Comparison of ENCODE assay signal across 22 cellular contexts in genomic region chr12:79326663-79327062, GRCh38.
DNase-seq lines count a peak whose midpoint lies in the region; ATAC-seq and TF ChIP-seq lines count a peak whose summit lies in the region.
"Had no signal": no experiment of that assay in that cellular context is flagged by ENCODE, and none has a peak within 500 bp of the region (broad histone marks: within the 10 kb centered on the region; RNA-seq: fewer than 3 reads in every experiment).

No MANE protein-coding gene starts in this region.

- no peaks in the 10 kb centered on the region for H3K9me3 ChIP-seq in osteoblast (ENCODE audit: low read depth, low read length)
- H3K9me3 ChIP-seq in tibial artery: no peaks in the 10 kb centered on the region
- H3K9me3 ChIP-seq: MG63, SJCRH30 had no signal

- H4K20me1 ChIP-seq in osteoblast (ENCODE audit: insufficient read depth, low read length): no peaks in the 10 kb centered on the region

- H3K79me2 ChIP-seq in osteoblast (ENCODE audit: insufficient read depth, low read length): no peaks in the 10 kb centered on the region

- DNase-seq in DMS79 treated with DMSO at 0.1 percent for 48 hours (lab: John Stamatoyannopoulos, UW) (peak; percentile 21), DMS79 (lab: John Stamatoyannopoulos, UW) (no peak), HCEC 1CT (peak; percentile 7), foreskin keratinocyte (no peak), neural crest cell (ENCODE audit: low read depth, low spot score) (no peak), osteoblast (ENCODE audit: insufficient read length, low spot score, missing footprints) (no peak), tibial artery (no peak)
- no peak for DNase-seq in activated CD8-positive, alpha-beta memory T cell treated with anti-CD3 and anti-CD28 coated beads, Interleukin-2, amount 50 U/mL, for 48 hours
- DNase-seq: 8988T; AML-193; CD8-positive, alpha-beta T cell; DND-41; H7; Karpas-422; MG63; NCI-H1436 treated with DMSO at 0.1 percent for 48 hours; NCI-H1930; NCI-H226; NCI-H774; NK-92 treated with Interleukin-12 subunit alpha and Interleukin-12 subunit beta, amount 100 ng/mL, for 24 hours; T-helper 1 cell had no signal

- no peak overlapping the region for H3K4me3 ChIP-seq in osteoblast (ENCODE audit: insufficient read depth, low read length)
- H3K4me3 ChIP-seq in tibial artery: no peak overlapping the region
- H3K4me3 ChIP-seq: MG63, SJCRH30 had no signal

- H2AFZ ChIP-seq in osteoblast (ENCODE audit: low read length): no peak overlapping the region

- H3K4me1 ChIP-seq in foreskin keratinocyte: no peaks in the 10 kb centered on the region
- H3K4me1 ChIP-seq in osteoblast (ENCODE audit: insufficient read depth, low read length): no peaks in the 10 kb centered on the region
- no peaks in the 10 kb centered on the region for H3K4me1 ChIP-seq in tibial artery
- H3K4me1 ChIP-seq: SJCRH30 had no signal

- no peak overlapping the region for H3K4me2 ChIP-seq in osteoblast (ENCODE audit: insufficient read depth, low read length)

- H3K27me3 ChIP-seq in foreskin keratinocyte: no peaks in the 10 kb centered on the region
- H3K27me3 ChIP-seq in osteoblast (ENCODE audit: insufficient read depth, low read length): no peaks in the 10 kb centered on the region
- H3K27me3 ChIP-seq in tibial artery: no peaks in the 10 kb centered on the region
- H3K27me3 ChIP-seq: MG63, SJCRH30 had no signal

- TF ChIP-seq CTCF in foreskin keratinocyte (conservative IDR thresholded peaks at IDR 0.05) (no peak), neural crest cell (conservative IDR thresholded peaks at IDR 0.05) (no peak), osteoblast (IDR thresholded peaks at IDR 0.05; ENCODE audit: extremely low read depth, low read depth, low read length) (no peak), tibial artery (IDR thresholded peaks at IDR 0.05) (no peak)

- H3K27ac ChIP-seq in foreskin keratinocyte (no peak overlapping the region), osteoblast (ENCODE audit: low read depth, low read length) (no peak overlapping the region), tibial artery (no peak overlapping the region)
- H3K27ac ChIP-seq: SJCRH30 had no signal

- no peaks in the 10 kb centered on the region for H3K4me1 Mint-ChIP-seq in neural crest cell

- H3K4me3 Mint-ChIP-seq in neural crest cell: no peak overlapping the region
- H3K4me3 Mint-ChIP-seq: CD8-positive, alpha-beta T cell had no signal

- no peaks in the 10 kb centered on the region for H3K27me3 Mint-ChIP-seq in neural crest cell (ENCODE audit: low read depth)

- no peaks in the 10 kb centered on the region for H3K9me3 Mint-ChIP-seq in neural crest cell
- H3K9me3 Mint-ChIP-seq: CD8-positive, alpha-beta T cell had no signal

- ATAC-seq in foreskin keratinocyte: peak; percentile 18
- ATAC-seq: CD8-positive, alpha-beta T cell had no signal

- intact Hi-C loops in tibial artery (cut with DNase I; ENCODE audit: low total_unique reads): no loop called here

- H3K36me3 Mint-ChIP-seq in neural crest cell (ENCODE audit: low read depth): peaks cover 2% of the 10 kb centered on the region
- H3K36me3 Mint-ChIP-seq: CD8-positive, alpha-beta T cell had no signal

- H3K27ac Mint-ChIP-seq in neural crest cell (ENCODE audit: unreplicated experiment): peak overlapping the region; percentile 65
- H3K27ac Mint-ChIP-seq: CD8-positive, alpha-beta T cell had no signal

- H3K36me3 ChIP-seq in osteoblast (ENCODE audit: insufficient read depth, low read length): no peaks in the 10 kb centered on the region
- no peaks in the 10 kb centered on the region for H3K36me3 ChIP-seq in tibial artery
- H3K36me3 ChIP-seq: MG63, SJCRH30 had no signal

Comparison
In these comparisons a context has a peak if more than half of its experiments do, and no peak if none do; other contexts are left out.
1. DNase-seq: peak in DMS79 treated with DMSO at 0.1 percent for 48 hours (single experiment) and HCEC 1CT (single experiment); none in DMS79 (single experiment), foreskin keratinocyte (0 of 2), neural crest cell (single experiment), osteoblast (single experiment), activated CD8-positive, alpha-beta memory T cell treated with anti-CD3 and anti-CD28 coated beads, Interleukin-2, amount 50 U/mL, for 48 hours (single experiment) and tibial artery (0 of 2).